ENCODE assay signal across 8 cellular contexts in the genomic region with DNA sequence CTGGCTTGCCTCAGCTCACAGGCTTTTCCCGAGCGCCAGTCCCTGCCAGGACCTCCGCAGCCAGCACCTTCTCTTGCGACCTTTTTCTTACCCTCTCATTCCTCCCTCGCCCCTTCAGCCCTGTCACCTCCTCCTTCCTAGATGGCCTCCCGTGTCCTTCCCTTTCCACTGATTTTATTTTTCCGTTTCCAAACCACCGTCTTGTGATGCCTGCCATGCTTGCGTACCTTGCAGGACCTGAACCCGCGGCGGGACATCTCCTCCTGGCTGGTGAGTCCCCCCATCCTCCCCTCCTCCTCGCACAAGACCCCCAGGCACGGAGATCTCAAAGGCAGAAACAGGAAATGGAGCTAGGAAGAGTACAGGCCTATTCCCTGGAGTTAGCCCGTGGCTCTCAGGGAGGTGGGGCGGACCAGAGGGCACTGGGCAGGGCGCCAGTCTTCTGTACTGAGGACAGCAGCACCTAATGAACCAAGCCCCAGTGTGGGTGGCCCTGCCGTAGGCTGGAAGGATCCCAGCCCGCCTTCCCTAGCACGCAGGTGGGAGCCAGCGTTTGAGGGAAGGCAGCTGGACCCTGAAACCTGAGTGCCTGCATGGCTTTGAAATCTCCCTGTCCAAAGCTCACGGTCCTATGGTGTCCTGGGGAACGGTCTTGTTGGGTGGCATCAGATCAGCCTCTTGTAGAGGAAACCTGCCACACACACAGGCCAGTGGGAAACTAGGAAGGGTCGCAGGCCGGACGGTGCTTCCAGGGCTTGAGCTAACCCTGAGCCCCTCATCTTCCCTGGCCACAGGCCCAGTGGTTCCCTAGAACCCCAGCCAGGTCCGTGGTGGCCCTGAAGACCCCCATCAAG. TPM values are rescaled to one million over a fixed set of nuclear protein-coding genes. Genes with fewer than 3 reads are reported as not detected.
DNase-seq lines count a peak whose midpoint lies in the region; ATAC-seq and TF ChIP-seq lines count a peak whose summit lies in the region.

No MANE protein-coding gene starts in this region.

- H2AFZ ChIP-seq in parathyroid adenoma: peak overlapping the region; percentile 95

- H3K4me2 ChIP-seq in parathyroid adenoma (ENCODE audit: low read length): peak overlapping the region; percentile 97

- no peaks in the 10 kb centered on the region for H3K36me3 ChIP-seq in cardiac muscle cell
- no peaks in the 10 kb centered on the region for H3K36me3 ChIP-seq in parathyroid adenoma (ENCODE audit: control insufficient read depth, insufficient read depth, low read length)

- H3K79me2 ChIP-seq in parathyroid adenoma: no peaks in the 10 kb centered on the region

- H3K27me3 ChIP-seq in cardiac muscle cell: no peaks in the 10 kb centered on the region
- H3K27me3 ChIP-seq in parathyroid adenoma (ENCODE audit: control insufficient read depth, insufficient read depth, low read length): no peaks in the 10 kb centered on the region

- no peak overlapping the region for H3K27ac ChIP-seq in cardiac muscle cell
- peak overlapping the region; percentile 90 for H3K27ac ChIP-seq in parathyroid adenoma

- no peaks in the 10 kb centered on the region for H3K9me3 ChIP-seq in cardiac muscle cell (ENCODE audit: low read depth)
- H3K9me3 ChIP-seq in parathyroid adenoma (ENCODE audit: control insufficient read depth, low read length): no peaks in the 10 kb centered on the region

- TF ChIP-seq CTCF in cardiac muscle cell (IDR thresholded peaks at IDR 0.05; ENCODE audit: low read depth, low read length): no peak
- TF ChIP-seq CTCF in parathyroid adenoma (IDR thresholded peaks at IDR 0.05): no peak

- H3K4me1 ChIP-seq in cardiac muscle cell (ENCODE audit: low read depth) (no peaks in the 10 kb centered on the region), parathyroid adenoma (peaks cover 19% of the 10 kb centered on the region)

- peak overlapping the region; percentile 61 for H3K9ac ChIP-seq in parathyroid adenoma

- H3K4me3 ChIP-seq in cardiac muscle cell (peak overlapping the region; percentile 35), parathyroid adenoma (ENCODE audit: low read depth, low read length) (peak overlapping the region; percentile 73)

- DNase-seq in NCI-H2081 (lab: John Stamatoyannopoulos, UW): peak; percentile 69 to 79
- no peak for DNase-seq in NCI-H2081 treated with DMSO at 0.1 percent for 48 hours (lab: John Stamatoyannopoulos, UW)
- DNase-seq in NCI-H146 (lab: John Stamatoyannopoulos, UW): peak; percentile 64
- DNase-seq in activated naive CD4-positive, alpha-beta T cell treated with Interleukin-2 at 50 U/mL for 16 hours: peak; percentile 36
- DNase-seq in cardiac muscle cell (ENCODE audit: low read depth in 1 of 2, low spot score in 1 of 2): peak; percentile 47 to 70

- no peak for ATAC-seq in GM18861 (IDR thresholded peaks at IDR 0.05; ENCODE audit: unreplicated experiment)
- no peak for ATAC-seq in HG03571 (IDR thresholded peaks at IDR 0.05; ENCODE audit: unreplicated experiment)

RNA-seq across cellular contexts. Expression of a gene that starts 0.6 kb away (rescaled TPM):
- total RNA-seq in cardiac muscle cell: 4.9 and 7.4 TPM in 2 replicates
- 20.6 and 29.7 TPM in 2 replicates for polyA plus RNA-seq in cardiac muscle cell

RNA-seq across cellular contexts. Expression of a gene that starts 17.4 kb away (rescaled TPM):
- total RNA-seq in cardiac muscle cell: 14.4 and 21.7 TPM in 2 replicates
- polyA plus RNA-seq in cardiac muscle cell: 10.7 and 12.2 TPM in 2 replicates

RNA-seq across cellular contexts. Expression of a gene that starts 21.8 kb away (rescaled TPM):
- 166 and 188 TPM in 2 replicates for total RNA-seq in cardiac muscle cell
- polyA plus RNA-seq in cardiac muscle cell: 333 and 379 TPM in 2 replicates

RNA-seq across cellular contexts. Expression of a gene that starts 25.7 kb away (rescaled TPM):
- total RNA-seq in cardiac muscle cell: 48.4 and 75.8 TPM in 2 replicates
- polyA plus RNA-seq in cardiac muscle cell: 10.5 and 17.4 TPM in 2 replicates

RNA-seq across cellular contexts. Expression of a gene that starts 56.0 kb away (rescaled TPM):
- 13.4 and 13.9 TPM in 2 replicates for total RNA-seq in cardiac muscle cell
- 1.9 and 2.0 TPM in 2 replicates for polyA plus RNA-seq in cardiac muscle cell
